16 cellular contexts compared by ENCODE assay signal in the genomic region with DNA sequence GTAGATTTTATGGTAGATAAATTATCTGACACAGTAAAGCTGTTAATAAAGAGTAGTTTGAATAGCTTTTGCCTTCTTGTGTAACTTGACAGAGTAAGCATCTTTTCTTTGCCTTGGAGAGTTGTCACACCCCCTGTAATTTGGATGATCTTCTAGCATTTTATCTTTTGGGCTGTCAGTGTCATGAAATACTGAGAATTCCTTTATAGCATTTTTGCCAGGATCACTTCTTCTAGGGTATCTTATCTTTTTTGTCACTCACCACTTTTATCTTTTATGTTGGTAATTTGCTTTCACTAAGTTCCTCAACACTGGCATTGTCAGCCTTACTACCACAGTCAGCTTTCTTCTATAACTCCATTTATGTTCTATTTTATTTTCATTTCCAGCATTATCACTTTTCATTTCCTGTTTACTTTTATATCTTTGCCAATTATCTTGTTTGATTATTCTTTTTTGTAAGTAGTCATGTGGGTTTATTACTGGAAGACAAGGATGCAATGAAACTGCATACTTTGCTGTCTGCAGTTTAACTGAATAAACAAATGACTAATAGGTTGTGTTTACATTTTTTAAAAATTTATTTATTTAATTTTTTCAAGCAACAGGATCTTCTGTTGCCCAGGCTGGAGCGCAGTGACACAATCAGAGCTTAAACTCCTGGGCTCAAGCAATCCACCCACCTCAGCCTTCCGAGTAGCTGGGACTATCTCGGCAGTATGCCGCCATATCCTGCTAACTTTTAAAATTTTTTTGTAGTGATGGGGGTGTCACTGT. TPM values are rescaled to one million over a fixed set of nuclear protein-coding genes. Genes with fewer than 3 reads are reported as not detected.
DNase-seq lines count a peak whose midpoint lies in the region; ATAC-seq lines count a peak whose summit lies in the region.
"Had no signal": no experiment of that assay in that cellular context is flagged by ENCODE, and none has a peak within 500 bp of the region (broad histone marks: within the 10 kb centered on the region; RNA-seq: fewer than 3 reads in every experiment).

No MANE protein-coding gene starts in this region.

- no peak for DNase-seq in activated naive CD8-positive, alpha-beta T cell treated with anti-CD3 and anti-CD28 coated beads, Interleukin-2, amount 10 ng/mL, durations not matched to agents 7 days and 5 days
- no peak for DNase-seq in activated naive CD8-positive, alpha-beta T cell treated with anti-CD3 and anti-CD28 coated beads, Interleukin-2, amount 50 U/mL, for 24 hours
- DNase-seq in T-cell, result no peak
- DNase-seq in fibroblast of gingiva (ENCODE audit: low read depth), result peak; percentile 80
- no peak for DNase-seq in NCI-H2227 treated with DMSO at 0.1 percent for 48 hours (lab: John Stamatoyannopoulos, UW)
- DNase-seq in NOMO-1 treated with DMSO at 0.1 percent for 48 hours (lab: John Stamatoyannopoulos, UW; ENCODE audit: unreplicated experiment), result no peak
- no peak for DNase-seq in NCI-H1694 treated with DMSO at 0.1 percent for 48 hours (lab: John Stamatoyannopoulos, UW)
- DNase-seq: activated CD4-positive, alpha-beta memory T cell treated with anti-CD3 and anti-CD28 coated beads, Interleukin-2, amount 10 ng/mL, durations not matched to agents 7 days and 5 days; aorta; Calu3; esophagus squamous epithelium; SK-N-SH; stimulated activated naive CD8-positive, alpha-beta T cell treated with anti-CD3 and anti-CD28 coated beads, Interleukin-15, Interleukin-2, amounts not matched to agents 100 U/mL and 50 U/mL, for 24 hours; upper lobe of right lung had no signal

- ATAC-seq in activated naive CD8-positive, alpha-beta T cell treated with anti-CD3 and anti-CD28 coated beads, Interleukin-2, amount 10 ng/mL, durations not matched to agents 7 days and 5 days (ENCODE audit: low read depth), result no peak
- no peak for ATAC-seq in activated naive CD8-positive, alpha-beta T cell treated with anti-CD3 and anti-CD28 coated beads, Interleukin-2, amount 50 U/mL, for 24 hours
- no peak for ATAC-seq in T-cell (replicated peaks in 1 of 4)
- no peak for ATAC-seq in HG03439 (IDR thresholded peaks at IDR 0.05; ENCODE audit: unreplicated experiment)
- ATAC-seq: stimulated activated naive CD8-positive, alpha-beta T cell treated with anti-CD3 and anti-CD28 coated beads, Interleukin-15, Interleukin-2, amounts not matched to agents 100 U/mL and 50 U/mL, for 24 hours; upper lobe of right lung had no signal

- peaks cover 19% of the 10 kb centered on the region for H3K36me3 Mint-ChIP-seq in activated naive CD8-positive, alpha-beta T cell treated with anti-CD3 and anti-CD28 coated beads, Interleukin-2, amount 10 ng/mL, durations not matched to agents 7 days and 5 days
- H3K36me3 Mint-ChIP-seq in activated naive CD8-positive, alpha-beta T cell treated with anti-CD3 and anti-CD28 coated beads, Interleukin-2, amount 50 U/mL, for 24 hours (ENCODE audit: low read depth), result peaks cover 42% of the 10 kb centered on the region
- peaks cover 36% of the 10 kb centered on the region for H3K36me3 Mint-ChIP-seq in T-cell
- H3K36me3 Mint-ChIP-seq: IgD-negative memory B cell had no signal

- no peaks in the 10 kb centered on the region for H3K9me3 Mint-ChIP-seq in activated naive CD8-positive, alpha-beta T cell treated with anti-CD3 and anti-CD28 coated beads, Interleukin-2, amount 10 ng/mL, durations not matched to agents 7 days and 5 days
- H3K9me3 Mint-ChIP-seq in activated naive CD8-positive, alpha-beta T cell treated with anti-CD3 and anti-CD28 coated beads, Interleukin-2, amount 50 U/mL, for 24 hours, result no peaks in the 10 kb centered on the region
- no peaks in the 10 kb centered on the region for H3K9me3 Mint-ChIP-seq in T-cell
- H3K9me3 Mint-ChIP-seq: activated CD4-positive, alpha-beta memory T cell treated with anti-CD3 and anti-CD28 coated beads, Interleukin-2, amount 10 ng/mL, durations not matched to agents 7 days and 5 days; IgD-negative memory B cell had no signal

- peak overlapping the region; percentile 24 for H3K27ac Mint-ChIP-seq in activated naive CD8-positive, alpha-beta T cell treated with anti-CD3 and anti-CD28 coated beads, Interleukin-2, amount 10 ng/mL, durations not matched to agents 7 days and 5 days
- H3K27ac Mint-ChIP-seq in activated naive CD8-positive, alpha-beta T cell treated with anti-CD3 and anti-CD28 coated beads, Interleukin-2, amount 50 U/mL, for 24 hours, result no peak overlapping the region
- peak overlapping the region; percentile 9 to 30 for H3K27ac Mint-ChIP-seq in T-cell
- H3K27ac Mint-ChIP-seq: activated CD4-positive, alpha-beta memory T cell treated with anti-CD3 and anti-CD28 coated beads, Interleukin-2, amount 10 ng/mL, durations not matched to agents 7 days and 5 days; IgD-negative memory B cell had no signal

- H3K4me1 Mint-ChIP-seq in activated naive CD8-positive, alpha-beta T cell treated with anti-CD3 and anti-CD28 coated beads, Interleukin-2, amount 10 ng/mL, durations not matched to agents 7 days and 5 days, result peaks cover 2% of the 10 kb centered on the region
- no peaks in the 10 kb centered on the region for H3K4me1 Mint-ChIP-seq in activated naive CD8-positive, alpha-beta T cell treated with anti-CD3 and anti-CD28 coated beads, Interleukin-2, amount 50 U/mL, for 24 hours
- H3K4me1 Mint-ChIP-seq in T-cell, result no peaks in the 10 kb centered on the region
- H3K4me1 Mint-ChIP-seq: activated CD4-positive, alpha-beta memory T cell treated with anti-CD3 and anti-CD28 coated beads, Interleukin-2, amount 10 ng/mL, durations not matched to agents 7 days and 5 days; IgD-negative memory B cell had no signal

- POLR2A ChIA-PET in activated naive CD8-positive, alpha-beta T cell treated with anti-CD3 and anti-CD28 coated beads, Interleukin-2, amount 10 ng/mL, durations not matched to agents 7 days and 5 days (lab: Charles Lee), result no interaction called here
- POLR2A ChIA-PET in T-cell (lab: Charles Lee), result no interaction called here

- no peaks in the 10 kb centered on the region for H3K27me3 Mint-ChIP-seq in activated naive CD8-positive, alpha-beta T cell treated with anti-CD3 and anti-CD28 coated beads, Interleukin-2, amount 10 ng/mL, durations not matched to agents 7 days and 5 days
- H3K27me3 Mint-ChIP-seq in activated naive CD8-positive, alpha-beta T cell treated with anti-CD3 and anti-CD28 coated beads, Interleukin-2, amount 50 U/mL, for 24 hours, result no peaks in the 10 kb centered on the region
- no peaks in the 10 kb centered on the region for H3K27me3 Mint-ChIP-seq in T-cell
- H3K27me3 Mint-ChIP-seq: activated CD4-positive, alpha-beta memory T cell treated with anti-CD3 and anti-CD28 coated beads, Interleukin-2, amount 10 ng/mL, durations not matched to agents 7 days and 5 days; IgD-negative memory B cell had no signal

- H3K4me3 Mint-ChIP-seq in activated naive CD8-positive, alpha-beta T cell treated with anti-CD3 and anti-CD28 coated beads, Interleukin-2, amount 10 ng/mL, durations not matched to agents 7 days and 5 days, result no peak overlapping the region
- H3K4me3 Mint-ChIP-seq in activated naive CD8-positive, alpha-beta T cell treated with anti-CD3 and anti-CD28 coated beads, Interleukin-2, amount 50 U/mL, for 24 hours, result no peak overlapping the region
- no peak overlapping the region for H3K4me3 Mint-ChIP-seq in T-cell
- H3K4me3 Mint-ChIP-seq: activated CD4-positive, alpha-beta memory T cell treated with anti-CD3 and anti-CD28 coated beads, Interleukin-2, amount 10 ng/mL, durations not matched to agents 7 days and 5 days; IgD-negative memory B cell had no signal

- CTCF ChIA-PET in T-cell (lab: Charles Lee), result no interaction called here

RNA-seq across cellular contexts. Expression of a gene that starts 28.1 kb away (rescaled TPM):
- total RNA-seq in activated naive CD8-positive, alpha-beta T cell treated with anti-CD3 and anti-CD28 coated beads, Interleukin-2, amount 10 ng/mL, durations not matched to agents 7 days and 5 days, result 10 to 100 TPM; 41.5 to 42.2 TPM
- total RNA-seq in T-cell, result 10 to 100 TPM; 19.0 to 29.5 (median 23.0) TPM
